Comparison of ENCODE assay signal across 1 cellular context in genomic region chr17:79821331-79822095, GRCh38.
TF ChIP-seq lines count a peak whose summit lies in the region.

No MANE protein-coding gene starts in this region.

TF ChIP-seq in HepG2, 621 proteins besides CTCF, POLR2A, EP300 and RAD21 (continued from another document and continues in another):
- TF ChIP-seq, protein P1, sequence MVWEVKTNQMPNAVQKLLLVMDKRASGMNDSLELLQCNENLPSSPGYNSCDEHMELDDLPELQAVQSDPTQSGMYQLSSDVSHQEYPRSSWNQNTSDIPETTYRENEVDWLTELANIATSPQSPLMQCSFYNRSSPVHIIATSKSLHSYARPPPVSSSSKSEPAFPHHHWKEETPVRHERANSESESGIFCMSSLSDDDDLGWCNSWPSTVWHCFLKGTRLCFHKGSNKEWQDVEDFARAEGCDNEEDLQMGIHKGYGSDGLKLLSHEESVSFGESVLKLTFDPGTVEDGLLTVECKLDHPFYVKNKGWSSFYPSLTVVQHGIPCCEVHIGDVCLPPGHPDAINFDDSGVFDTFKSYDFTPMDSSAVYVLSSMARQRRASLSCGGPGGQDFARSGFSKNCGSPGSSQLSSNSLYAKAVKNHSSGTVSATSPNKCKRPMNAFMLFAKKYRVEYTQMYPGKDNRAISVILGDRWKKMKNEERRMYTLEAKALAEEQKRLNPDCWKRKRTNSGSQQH (CRISPR knock-in tag; IDR thresholded peaks at IDR 0.05; ENCODE audit: low read depth): 0 out of 2 replicates have a peak, but pooled peaks have one; percentile 50
- TF ChIP-seq ATF7 (IDR thresholded peaks at IDR 0.05): no peak
- no peak for TF ChIP-seq ATF7 (CRISPR knock-in tag; IDR thresholded peaks at IDR 0.05)
- no peak for TF ChIP-seq PRDM10 (CRISPR knock-in tag; IDR thresholded peaks at IDR 0.05; ENCODE audit: low read depth)
- TF ChIP-seq MIER2 (CRISPR knock-in tag; IDR thresholded peaks at IDR 0.05): peak; percentile 79
- TF ChIP-seq, protein P2, sequence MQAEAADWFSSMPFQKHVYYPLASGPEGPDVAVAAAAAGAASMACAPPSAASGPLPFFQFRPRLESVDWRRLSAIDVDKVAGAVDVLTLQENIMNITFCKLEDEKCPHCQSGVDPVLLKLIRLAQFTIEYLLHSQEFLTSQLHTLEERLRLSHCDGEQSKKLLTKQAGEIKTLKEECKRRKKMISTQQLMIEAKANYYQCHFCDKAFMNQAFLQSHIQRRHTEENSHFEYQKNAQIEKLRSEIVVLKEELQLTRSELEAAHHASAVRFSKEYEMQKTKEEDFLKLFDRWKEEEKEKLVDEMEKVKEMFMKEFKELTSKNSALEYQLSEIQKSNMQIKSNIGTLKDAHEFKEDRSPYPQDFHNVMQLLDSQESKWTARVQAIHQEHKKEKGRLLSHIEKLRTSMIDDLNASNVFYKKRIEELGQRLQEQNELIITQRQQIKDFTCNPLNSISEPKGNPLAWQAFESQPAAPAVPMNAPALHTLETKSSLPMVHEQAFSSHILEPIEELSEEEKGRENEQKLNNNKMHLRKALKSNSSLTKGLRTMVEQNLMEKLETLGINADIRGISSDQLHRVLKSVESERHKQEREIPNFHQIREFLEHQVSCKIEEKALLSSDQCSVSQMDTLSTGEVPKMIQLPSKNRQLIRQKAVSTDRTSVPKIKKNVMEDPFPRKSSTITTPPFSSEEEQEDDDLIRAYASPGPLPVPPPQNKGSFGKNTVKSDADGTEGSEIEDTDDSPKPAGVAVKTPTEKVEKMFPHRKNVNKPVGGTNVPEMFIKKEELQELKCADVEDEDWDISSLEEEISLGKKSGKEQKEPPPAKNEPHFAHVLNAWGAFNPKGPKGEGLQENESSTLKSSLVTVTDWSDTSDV (CRISPR knock-in tag; IDR thresholded peaks at IDR 0.05): 0 out of 2 replicates have a peak, but pooled peaks have one; percentile 16
- TF ChIP-seq NFKBIZ (CRISPR knock-in tag; IDR thresholded peaks at IDR 0.05): peak; percentile 84; the same call in 1 of the 2 replicates
- TF ChIP-seq HMG20A (CRISPR knock-in tag; IDR thresholded peaks at IDR 0.05; ENCODE audit: borderline replicate concordance): peak; percentile 90
- peak; percentile 40; the same call in 1 of the 2 replicates for TF ChIP-seq MEIS1 (CRISPR knock-in tag; IDR thresholded peaks at IDR 0.05; ENCODE audit: borderline replicate concordance)
- TF ChIP-seq ZNF543 (CRISPR knock-in tag; IDR thresholded peaks at IDR 0.05): no peak
- no peak for TF ChIP-seq TMF1 (CRISPR knock-in tag; IDR thresholded peaks at IDR 0.05; ENCODE audit: low read depth)
- peak; percentile 95 for TF ChIP-seq TEAD3 (CRISPR knock-in tag; optimal IDR thresholded peaks at IDR 0.05; ENCODE audit: borderline replicate concordance)
- TF ChIP-seq ARID4A (CRISPR knock-in tag; IDR thresholded peaks at IDR 0.05; ENCODE audit: borderline replicate concordance): peak; percentile 77; the same call in 1 of the 2 replicates
- peak; percentile 53; the same call in 1 of the 2 replicates for TF ChIP-seq MAZ (IDR thresholded peaks at IDR 0.05; ENCODE audit: borderline replicate concordance, low read depth, low read length)
- TF ChIP-seq MAZ (CRISPR knock-in tag; IDR thresholded peaks at IDR 0.05; ENCODE audit: low read depth): peak; percentile 88
- TF ChIP-seq ZNF10 (CRISPR knock-in tag; IDR thresholded peaks at IDR 0.05; ENCODE audit: borderline replicate concordance, low read depth): no peak
- no peak for TF ChIP-seq SRY (CRISPR knock-in tag; IDR thresholded peaks at IDR 0.05)
- TF ChIP-seq U2AF2 (IDR thresholded peaks at IDR 0.05; ENCODE audit: low read depth, low read length): no peak
- TF ChIP-seq MLLT10 (CRISPR knock-in tag; IDR thresholded peaks at IDR 0.05): no peak
- peak; percentile 94 for TF ChIP-seq RCOR2 (CRISPR knock-in tag; IDR thresholded peaks at IDR 0.05)
- TF ChIP-seq, protein P3, sequence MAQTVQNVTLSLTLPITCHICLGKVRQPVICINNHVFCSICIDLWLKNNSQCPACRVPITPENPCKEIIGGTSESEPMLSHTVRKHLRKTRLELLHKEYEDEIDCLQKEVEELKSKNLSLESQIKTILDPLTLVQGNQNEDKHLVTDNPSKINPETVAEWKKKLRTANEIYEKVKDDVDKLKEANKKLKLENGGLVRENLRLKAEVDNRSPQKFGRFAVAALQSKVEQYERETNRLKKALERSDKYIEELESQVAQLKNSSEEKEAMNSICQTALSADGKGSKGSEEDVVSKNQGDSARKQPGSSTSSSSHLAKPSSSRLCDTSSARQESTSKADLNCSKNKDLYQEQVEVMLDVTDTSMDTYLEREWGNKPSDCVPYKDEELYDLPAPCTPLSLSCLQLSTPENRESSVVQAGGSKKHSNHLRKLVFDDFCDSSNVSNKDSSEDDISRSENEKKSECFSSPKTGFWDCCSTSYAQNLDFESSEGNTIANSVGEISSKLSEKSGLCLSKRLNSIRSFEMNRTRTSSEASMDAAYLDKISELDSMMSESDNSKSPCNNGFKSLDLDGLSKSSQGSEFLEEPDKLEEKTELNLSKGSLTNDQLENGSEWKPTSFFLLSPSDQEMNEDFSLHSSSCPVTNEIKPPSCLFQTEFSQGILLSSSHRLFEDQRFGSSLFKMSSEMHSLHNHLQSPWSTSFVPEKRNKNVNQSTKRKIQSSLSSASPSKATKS (CRISPR knock-in tag; IDR thresholded peaks at IDR 0.05): no peak
- no peak for TF ChIP-seq PRPF4 (IDR thresholded peaks at IDR 0.05; ENCODE audit: low read depth, low read length, poor library complexity, severe bottlenecking)
- no peak for TF ChIP-seq ZBTB21 (CRISPR knock-in tag; IDR thresholded peaks at IDR 0.05)
- TF ChIP-seq EZH2 (conservative IDR thresholded peaks at IDR 0.05; ENCODE audit: low read depth, low read length): no peak
- TF ChIP-seq DNMT1 (CRISPR knock-in tag; IDR thresholded peaks at IDR 0.05): no peak
- TF ChIP-seq, protein P4, sequence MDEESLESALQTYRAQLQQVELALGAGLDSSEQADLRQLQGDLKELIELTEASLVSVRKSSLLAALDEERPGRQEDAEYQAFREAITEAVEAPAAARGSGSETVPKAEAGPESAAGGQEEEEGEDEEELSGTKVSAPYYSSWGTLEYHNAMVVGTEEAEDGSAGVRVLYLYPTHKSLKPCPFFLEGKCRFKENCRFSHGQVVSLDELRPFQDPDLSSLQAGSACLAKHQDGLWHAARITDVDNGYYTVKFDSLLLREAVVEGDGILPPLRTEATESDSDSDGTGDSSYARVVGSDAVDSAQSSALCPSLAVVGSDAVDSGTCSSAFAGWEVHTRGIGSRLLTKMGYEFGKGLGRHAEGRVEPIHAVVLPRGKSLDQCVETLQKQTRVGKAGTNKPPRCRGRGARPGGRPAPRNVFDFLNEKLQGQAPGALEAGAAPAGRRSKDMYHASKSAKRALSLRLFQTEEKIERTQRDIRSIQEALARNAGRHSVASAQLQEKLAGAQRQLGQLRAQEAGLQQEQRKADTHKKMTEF (CRISPR knock-in tag; IDR thresholded peaks at IDR 0.05): peak; percentile 82
- no peak; the same call in 1 of the 2 replicates for TF ChIP-seq ZNF704 (CRISPR knock-in tag; IDR thresholded peaks at IDR 0.05; ENCODE audit: borderline replicate concordance)
- TF ChIP-seq, protein P5, sequence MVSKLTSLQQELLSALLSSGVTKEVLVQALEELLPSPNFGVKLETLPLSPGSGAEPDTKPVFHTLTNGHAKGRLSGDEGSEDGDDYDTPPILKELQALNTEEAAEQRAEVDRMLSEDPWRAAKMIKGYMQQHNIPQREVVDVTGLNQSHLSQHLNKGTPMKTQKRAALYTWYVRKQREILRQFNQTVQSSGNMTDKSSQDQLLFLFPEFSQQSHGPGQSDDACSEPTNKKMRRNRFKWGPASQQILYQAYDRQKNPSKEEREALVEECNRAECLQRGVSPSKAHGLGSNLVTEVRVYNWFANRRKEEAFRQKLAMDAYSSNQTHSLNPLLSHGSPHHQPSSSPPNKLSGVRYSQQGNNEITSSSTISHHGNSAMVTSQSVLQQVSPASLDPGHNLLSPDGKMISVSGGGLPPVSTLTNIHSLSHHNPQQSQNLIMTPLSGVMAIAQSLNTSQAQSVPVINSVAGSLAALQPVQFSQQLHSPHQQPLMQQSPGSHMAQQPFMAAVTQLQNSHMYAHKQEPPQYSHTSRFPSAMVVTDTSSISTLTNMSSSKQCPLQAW (CRISPR knock-in tag; IDR thresholded peaks at IDR 0.05): peak; percentile 66
- peak; percentile 89; the same call in 1 of the 2 replicates for TF ChIP-seq ZNF557 (CRISPR knock-in tag; IDR thresholded peaks at IDR 0.05)
- TF ChIP-seq, protein P6, sequence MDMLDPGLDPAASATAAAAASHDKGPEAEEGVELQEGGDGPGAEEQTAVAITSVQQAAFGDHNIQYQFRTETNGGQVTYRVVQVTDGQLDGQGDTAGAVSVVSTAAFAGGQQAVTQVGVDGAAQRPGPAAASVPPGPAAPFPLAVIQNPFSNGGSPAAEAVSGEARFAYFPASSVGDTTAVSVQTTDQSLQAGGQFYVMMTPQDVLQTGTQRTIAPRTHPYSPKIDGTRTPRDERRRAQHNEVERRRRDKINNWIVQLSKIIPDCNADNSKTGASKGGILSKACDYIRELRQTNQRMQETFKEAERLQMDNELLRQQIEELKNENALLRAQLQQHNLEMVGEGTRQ (IDR thresholded peaks at IDR 0.05; ENCODE audit: low read depth, low read length): no peak
- TF ChIP-seq, protein P6 (CRISPR knock-in tag; IDR thresholded peaks at IDR 0.05; ENCODE audit: borderline replicate concordance): no peak; the same call in 1 of the 2 replicates
- TF ChIP-seq SP2 (CRISPR knock-in tag; IDR thresholded peaks at IDR 0.05): no peak
- no peak for TF ChIP-seq MAFF (IDR thresholded peaks at IDR 0.05; ENCODE audit: low read depth, low read length)
